ENCODE assay signal across 10 cellular contexts in the genomic region with DNA sequence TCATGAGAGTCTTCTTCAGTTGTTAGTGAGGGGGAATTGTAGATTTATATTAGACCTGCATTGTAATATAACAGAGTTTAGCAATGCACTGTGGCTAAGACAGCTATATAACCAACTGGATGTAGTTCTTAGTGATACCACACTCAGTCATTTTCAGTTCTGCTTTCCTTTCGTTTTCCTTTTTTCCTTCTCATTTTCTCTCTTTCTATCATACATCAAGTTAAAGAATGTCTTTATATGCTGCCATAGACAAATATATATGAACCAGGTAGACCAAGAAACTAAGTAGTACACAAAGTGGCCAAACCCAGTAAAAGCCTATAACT. TPM values are rescaled to one million over a fixed set of nuclear protein-coding genes. Genes with fewer than 3 reads are reported as not detected.
DNase-seq lines count a peak whose midpoint lies in the region; ATAC-seq, FAIRE-seq and TF ChIP-seq lines count a peak whose summit lies in the region.
"Had no signal": no experiment of that assay in that cellular context is flagged by ENCODE, and none has a peak within 500 bp of the region (broad histone marks: within the 10 kb centered on the region; RNA-seq: fewer than 3 reads in every experiment).

No MANE protein-coding gene starts in this region.

- POLR2A ChIA-PET in activated CD4-positive, alpha-beta T cell treated with anti-CD3 and anti-CD28 coated beads, Interleukin-2, amount 10 ng/mL, durations not matched to agents 7 days and 5 days (lab: Charles Lee): no interaction called here
- POLR2A ChIA-PET in OCI-LY7 (lab: Charles Lee) (interaction anchor here (1.1 to 3.5 kb wide), 2 partner anchors 10 to 13 kb away, joined by 4 to 23 read pairs; no protein-coding TSS in a partner anchor), MCF 10A (lab: Yijun Ruan, JAX) (no interaction called here)

- H3K27me3 Mint-ChIP-seq in activated CD4-positive, alpha-beta T cell treated with anti-CD3 and anti-CD28 coated beads, Interleukin-2, amount 10 ng/mL, durations not matched to agents 7 days and 5 days: no peaks in the 10 kb centered on the region
- no peaks in the 10 kb centered on the region for H3K27me3 Mint-ChIP-seq in MCF 10A (ENCODE audit: insufficient read depth, unreplicated experiment)

- H2AFZ ChIP-seq in OCI-LY7 (ENCODE audit: low read length): no peak overlapping the region

- H3K9me2 ChIP-seq in OCI-LY7 (ENCODE audit: insufficient read depth, low read length): no peaks in the 10 kb centered on the region

- ATAC-seq in HG02884 (IDR thresholded peaks at IDR 0.05; ENCODE audit: unreplicated experiment): peak; percentile 32
- peak; percentile 31 for ATAC-seq in stimulated activated effector memory CD8-positive, alpha-beta T cell treated with anti-CD3 and anti-CD28 coated beads, Interleukin-12 subunit alpha, Interleukin-12 subunit beta, amount 100 ng/mL, for 72 hours
- ATAC-seq in left colon: no peak

- 0 out of 2 replicates have a peak, but pooled peaks cover 4% of the 10 kb centered on the region for H4K20me1 ChIP-seq in OCI-LY7 (ENCODE audit: insufficient read depth, low read length)

- CTCF ChIA-PET in activated CD4-positive, alpha-beta T cell treated with anti-CD3 and anti-CD28 coated beads, Interleukin-2, amount 10 ng/mL, durations not matched to agents 7 days and 5 days (lab: Charles Lee): interaction anchor here (1.6 to 1.9 kb wide), 2 partner anchors 12 to 18 kb away, joined by 4 to 9 read pairs; no protein-coding TSS in a partner anchor
- CTCF ChIA-PET in OCI-LY7 (lab: Charles Lee; ENCODE audit: unreplicated experiment): interaction anchor here (0.7 kb wide), 1 partner anchor 121 kb away, joined by 3 read pairs; no protein-coding TSS in a partner anchor
- CTCF ChIA-PET in MCF 10A (lab: Yijun Ruan, JAX): no interaction called here

- H3K27ac Mint-ChIP-seq in activated CD4-positive, alpha-beta T cell treated with anti-CD3 and anti-CD28 coated beads, Interleukin-2, amount 10 ng/mL, durations not matched to agents 7 days and 5 days: peak overlapping the region; percentile 86
- H3K27ac Mint-ChIP-seq in stimulated activated effector memory CD8-positive, alpha-beta T cell treated with anti-CD3 and anti-CD28 coated beads, Interleukin-12 subunit alpha, Interleukin-12 subunit beta, amount 100 ng/mL, for 72 hours: peak overlapping the region; percentile 91
- no peak overlapping the region for H3K27ac Mint-ChIP-seq in MCF 10A (ENCODE audit: low read depth, unreplicated experiment)

- peak overlapping the region; percentile 48 for H3K4me2 ChIP-seq in OCI-LY7 (ENCODE audit: low read length)

- DNase-seq in activated CD4-positive, alpha-beta T cell treated with anti-CD3 and anti-CD28 coated beads, Interleukin-2, amount 10 ng/mL, durations not matched to agents 7 days and 5 days: no peak
- DNase-seq in activated CD4-positive, alpha-beta T cell treated with anti-CD3 and anti-CD28 coated beads for 48 hours: no peak
- DNase-seq in OCI-LY7 (ENCODE audit: low spot score) (peak; percentile 26), MCF 10A (ENCODE audit: unreplicated experiment) (no peak), frontal cortex (ENCODE audit: low spot score in 2 of 2) (no peak), left colon (no peak)
- DNase-seq in stimulated activated effector memory CD8-positive, alpha-beta T cell treated with anti-CD3 and anti-CD28 coated beads, Interleukin-12 subunit alpha, Interleukin-12 subunit beta, amount 100 ng/mL, for 72 hours (ENCODE audit: low spot score in 2 of 2): no peak
- DNase-seq: midbrain had no signal

- H3K4me3 ChIP-seq in OCI-LY7 (ENCODE audit: low read depth, low read length, poor library complexity, severe bottlenecking): peak overlapping the region; percentile 8

- TF ChIP-seq CTCF in OCI-LY7 (conservative IDR thresholded peaks at IDR 0.05; ENCODE audit: low read length) (no peak), MCF 10A (IDR thresholded peaks at IDR 0.05; ENCODE audit: unreplicated experiment) (no peak)

- intact Hi-C loops in OCI-LY7 (cut with micrococcal nuclease; ENCODE audit: unreplicated experiment): no loop called here
- intact Hi-C loops in MCF 10A (cut with micrococcal nuclease): no loop called here
- intact Hi-C loops in left colon (cut with DNase I, micrococcal nuclease): no loop called here

- FAIRE-seq in frontal cortex (lab: Jason Lieb, UNC): no peak

- peaks cover 6% of the 10 kb centered on the region for H3K9me3 Mint-ChIP-seq in activated CD4-positive, alpha-beta T cell treated with anti-CD3 and anti-CD28 coated beads, Interleukin-2, amount 10 ng/mL, durations not matched to agents 7 days and 5 days
- H3K9me3 Mint-ChIP-seq in stimulated activated effector memory CD8-positive, alpha-beta T cell treated with anti-CD3 and anti-CD28 coated beads, Interleukin-12 subunit alpha, Interleukin-12 subunit beta, amount 100 ng/mL, for 72 hours: no peaks in the 10 kb centered on the region
- no peaks in the 10 kb centered on the region for H3K9me3 Mint-ChIP-seq in MCF 10A (ENCODE audit: unreplicated experiment)

- H3K36me3 ChIP-seq in OCI-LY7 (ENCODE audit: insufficient read depth, low read length): peaks cover 37% of the 10 kb centered on the region

- H3K9me3 ChIP-seq in OCI-LY7 (ENCODE audit: low read length): no peaks in the 10 kb centered on the region

- BruUV-seq in OCI-LY7 (replicated peaks; lab: Mats Ljungman, UMichigan) (no TSS peak), MCF 10A (replicated peaks; lab: Mats Ljungman, UMichigan) (no TSS peak)

- peaks cover 27% of the 10 kb centered on the region; the same call in 1 of the 2 replicates for H3K79me2 ChIP-seq in OCI-LY7 (ENCODE audit: insufficient read depth, low read depth, low read length)

- peaks cover 83% of the 10 kb centered on the region for H3K36me3 Mint-ChIP-seq in activated CD4-positive, alpha-beta T cell treated with anti-CD3 and anti-CD28 coated beads, Interleukin-2, amount 10 ng/mL, durations not matched to agents 7 days and 5 days (ENCODE audit: low read depth)
- peaks cover 79% of the 10 kb centered on the region for H3K36me3 Mint-ChIP-seq in stimulated activated effector memory CD8-positive, alpha-beta T cell treated with anti-CD3 and anti-CD28 coated beads, Interleukin-12 subunit alpha, Interleukin-12 subunit beta, amount 100 ng/mL, for 72 hours
- no peaks in the 10 kb centered on the region for H3K36me3 Mint-ChIP-seq in MCF 10A (ENCODE audit: insufficient read depth, unreplicated experiment)

- peak overlapping the region; percentile 19 for H3K27ac ChIP-seq in OCI-LY7 (ENCODE audit: low read depth, low read length, poor library complexity, severe bottlenecking)
- H3K27ac ChIP-seq: epithelial cell of prostate had no signal

- peak overlapping the region; percentile 43 for H3K4me3 Mint-ChIP-seq in activated CD4-positive, alpha-beta T cell treated with anti-CD3 and anti-CD28 coated beads, Interleukin-2, amount 10 ng/mL, durations not matched to agents 7 days and 5 days
- H3K4me3 Mint-ChIP-seq in stimulated activated effector memory CD8-positive, alpha-beta T cell treated with anti-CD3 and anti-CD28 coated beads, Interleukin-12 subunit alpha, Interleukin-12 subunit beta, amount 100 ng/mL, for 72 hours: peak overlapping the region; percentile 81
- H3K4me3 Mint-ChIP-seq in MCF 10A (ENCODE audit: unreplicated experiment): no peak overlapping the region

- peaks cover 57% of the 10 kb centered on the region for H3K4me1 ChIP-seq in OCI-LY7 (ENCODE audit: insufficient read depth, low read length, poor library complexity, severe bottlenecking)

- peaks cover 67% of the 10 kb centered on the region for H3K4me1 Mint-ChIP-seq in activated CD4-positive, alpha-beta T cell treated with anti-CD3 and anti-CD28 coated beads, Interleukin-2, amount 10 ng/mL, durations not matched to agents 7 days and 5 days
- H3K4me1 Mint-ChIP-seq in stimulated activated effector memory CD8-positive, alpha-beta T cell treated with anti-CD3 and anti-CD28 coated beads, Interleukin-12 subunit alpha, Interleukin-12 subunit beta, amount 100 ng/mL, for 72 hours: peaks cover 67% of the 10 kb centered on the region
- H3K4me1 Mint-ChIP-seq in MCF 10A (ENCODE audit: insufficient read depth, unreplicated experiment): peaks cover 27% of the 10 kb centered on the region

RNA-seq across cellular contexts. Expression of a gene that starts 43.7 kb away (rescaled TPM):
- 100 to 1,000 TPM; 145 to 161 TPM for total RNA-seq in activated CD4-positive, alpha-beta T cell treated with anti-CD3 and anti-CD28 coated beads, Interleukin-2, amount 10 ng/mL, durations not matched to agents 7 days and 5 days
- total RNA-seq in OCI-LY7 (2014; rRNA removed; shearing (Covaris generic)): 40.8 and 43.9 TPM in 2 replicates
- total RNA-seq in OCI-LY7 (2022) (50.0 and 59.9 TPM in 2 replicates), MCF 10A (2022) (28.5 and 31.5 TPM in 2 replicates), frontal cortex (444 TPM), left colon (10 to 100 TPM; 71.1 to 81.3 TPM)
